In genomic region chr13:98541701-98542203, GRCh38 we compare ENCODE assay signal across 10 cellular contexts. TPM values are rescaled to one million over a fixed set of nuclear protein-coding genes. Genes with fewer than 3 reads are reported as not detected.
DNase-seq lines count a peak whose midpoint lies in the region; ATAC-seq and TF ChIP-seq lines count a peak whose summit lies in the region.
"Had no signal": no experiment of that assay in that cellular context is flagged by ENCODE, and none has a peak within 500 bp of the region (broad histone marks: within the 10 kb centered on the region; RNA-seq: fewer than 3 reads in every experiment).

No MANE protein-coding gene starts in this region.

- no peak for TF ChIP-seq POLR2A in lower leg skin (IDR thresholded peaks at IDR 0.05)

- WGBS in lower leg skin, 2 donors: 45 to 46% methylated on average over 10 of the region's 10 CpGs
- no CpG with 5 or more reads among the region's 10 CpGs for WGBS in mesendoderm (ENCODE audit: extremely low coverage, insufficient coverage, low lambda C conversion rate)

- peaks cover 4% of the 10 kb centered on the region for H3K36me3 Mint-ChIP-seq in activated T-cell treated with anti-CD3 and anti-CD28 coated beads, Interleukin-2, amount 50 U/mL, for 4 hours (ENCODE audit: insufficient read depth)
- H3K36me3 Mint-ChIP-seq in WTC11: no peaks in the 10 kb centered on the region
- peaks cover 38% of the 10 kb centered on the region for H3K36me3 Mint-ChIP-seq in stimulated activated naive CD8-positive, alpha-beta T cell treated with anti-CD3 and anti-CD28 coated beads, Interleukin-15, Interleukin-2, amounts not matched to agents 100 ng/mL and 50 ng/mL, for 24 hours (ENCODE audit: low read depth)

- no peak overlapping the region for H3K4ac ChIP-seq in mesendoderm (ENCODE audit: low read depth, low read length)

- intact Hi-C loops in lower leg skin (cut with DNase I; ENCODE audit: low total_unique reads): no loop called here

- POLR2A ChIA-PET in WTC11 (lab: Charles Lee): no interaction called here

- H3K23ac ChIP-seq in mesendoderm (ENCODE audit: low read length): no peak overlapping the region

- H3K36me3 ChIP-seq in mesendoderm (ENCODE audit: control insufficient read depth, insufficient read depth, low read length): no peaks in the 10 kb centered on the region

- H3K27me3 ChIP-seq in foreskin keratinocyte: no peaks in the 10 kb centered on the region
- no peaks in the 10 kb centered on the region for H3K27me3 ChIP-seq in mesendoderm (ENCODE audit: insufficient read depth, low read length, poor library complexity)

- H2AK5ac ChIP-seq in mesendoderm (ENCODE audit: low read length): no peak overlapping the region

- CTCF ChIA-PET in WTC11 (lab: Charles Lee): interaction anchor here (1.2 to 1.6 kb wide), 3 partner anchors 10 to 97 kb away, joined by 3 to 5 read pairs (median 4); no protein-coding TSS in a partner anchor

- no peak overlapping the region for H2BK5ac ChIP-seq in mesendoderm (ENCODE audit: low read length)

- H3K4me3 ChIP-seq in lower leg skin (ENCODE audit: low read depth, poor library complexity, severe bottlenecking) (no peak overlapping the region), mesendoderm (ENCODE audit: low read length) (no peak overlapping the region)

- no peak for DNase-seq in activated T-cell treated with anti-CD3 and anti-CD28 coated beads, Interleukin-2, amount 50 U/mL, for 4 hours
- no peak for DNase-seq in activated T-cell treated with anti-CD3 and anti-CD28 coated beads for 4 hours
- no peak for DNase-seq in WTC11 (ENCODE audit: low spot score)
- no peak for DNase-seq in foreskin keratinocyte
- DNase-seq in lower leg skin (ENCODE audit: low spot score in 2 of 2): no peak
- DNase-seq in mesendoderm: no peak
- DNase-seq: activated CD4-positive, alpha-beta T cell treated with anti-CD3 and anti-CD28 coated beads, Interleukin-2, amount 50 U/mL, for 48 hours; central memory CD4-positive, alpha-beta T cell had no signal

- H3K4me1 Mint-ChIP-seq in activated T-cell treated with anti-CD3 and anti-CD28 coated beads, Interleukin-2, amount 50 U/mL, for 4 hours (ENCODE audit: low read depth): peaks cover 94% of the 10 kb centered on the region
- peaks cover 81% of the 10 kb centered on the region for H3K4me1 Mint-ChIP-seq in WTC11
- peaks cover 96% of the 10 kb centered on the region for H3K4me1 Mint-ChIP-seq in stimulated activated naive CD8-positive, alpha-beta T cell treated with anti-CD3 and anti-CD28 coated beads, Interleukin-15, Interleukin-2, amounts not matched to agents 100 ng/mL and 50 ng/mL, for 24 hours (ENCODE audit: low read depth)

- H3K27ac ChIP-seq in foreskin keratinocyte (no peak overlapping the region), mesendoderm (ENCODE audit: low read depth, low read length) (no peak overlapping the region)

- no peaks in the 10 kb centered on the region for H3K9me3 Mint-ChIP-seq in activated T-cell treated with anti-CD3 and anti-CD28 coated beads, Interleukin-2, amount 50 U/mL, for 4 hours
- no peaks in the 10 kb centered on the region for H3K9me3 Mint-ChIP-seq in WTC11
- no peaks in the 10 kb centered on the region for H3K9me3 Mint-ChIP-seq in stimulated activated naive CD8-positive, alpha-beta T cell treated with anti-CD3 and anti-CD28 coated beads, Interleukin-15, Interleukin-2, amounts not matched to agents 100 ng/mL and 50 ng/mL, for 24 hours

- no peak overlapping the region for H4K5ac ChIP-seq in mesendoderm (ENCODE audit: low read length)

- peak overlapping the region; percentile 11 for H3K4me3 Mint-ChIP-seq in activated T-cell treated with anti-CD3 and anti-CD28 coated beads, Interleukin-2, amount 50 U/mL, for 4 hours
- no peak overlapping the region for H3K4me3 Mint-ChIP-seq in WTC11
- peak overlapping the region; percentile 36 for H3K4me3 Mint-ChIP-seq in stimulated activated naive CD8-positive, alpha-beta T cell treated with anti-CD3 and anti-CD28 coated beads, Interleukin-15, Interleukin-2, amounts not matched to agents 100 ng/mL and 50 ng/mL, for 24 hours

- no peak overlapping the region for H3K18ac ChIP-seq in mesendoderm (ENCODE audit: low read length)

- peak overlapping the region; percentile 42; the same call in 1 of the 2 replicates for H3K27ac Mint-ChIP-seq in WTC11
- peak overlapping the region; percentile 75 for H3K27ac Mint-ChIP-seq in stimulated activated naive CD8-positive, alpha-beta T cell treated with anti-CD3 and anti-CD28 coated beads, Interleukin-15, Interleukin-2, amounts not matched to agents 100 ng/mL and 50 ng/mL, for 24 hours

- no peaks in the 10 kb centered on the region for H3K27me3 Mint-ChIP-seq in activated T-cell treated with anti-CD3 and anti-CD28 coated beads, Interleukin-2, amount 50 U/mL, for 4 hours (ENCODE audit: low read depth)
- H3K27me3 Mint-ChIP-seq in WTC11 (ENCODE audit: low read depth): no peaks in the 10 kb centered on the region
- H3K27me3 Mint-ChIP-seq in stimulated activated naive CD8-positive, alpha-beta T cell treated with anti-CD3 and anti-CD28 coated beads, Interleukin-15, Interleukin-2, amounts not matched to agents 100 ng/mL and 50 ng/mL, for 24 hours: no peaks in the 10 kb centered on the region

- H3K79me2 ChIP-seq in mesendoderm (ENCODE audit: control insufficient read depth, insufficient read depth, low read length): peaks cover 89% of the 10 kb centered on the region

- H2BK15ac ChIP-seq in mesendoderm (replicated peaks; ENCODE audit: low read depth): no peak overlapping the region

- H3K4me1 ChIP-seq in foreskin keratinocyte: peaks cover 14% of the 10 kb centered on the region
- peaks cover 10% of the 10 kb centered on the region for H3K4me1 ChIP-seq in mesendoderm (ENCODE audit: control insufficient read depth, low read depth, low read length)

- H3K79me1 ChIP-seq in mesendoderm (ENCODE audit: low read length): peaks cover 43% of the 10 kb centered on the region

- no peak overlapping the region for H4K8ac ChIP-seq in mesendoderm (ENCODE audit: low read depth, low read length)

- no peak overlapping the region for H3K56ac ChIP-seq in mesendoderm (ENCODE audit: low read length)

- no peak overlapping the region for H2BK120ac ChIP-seq in mesendoderm (ENCODE audit: low read depth, low read length)

- H3K4me2 ChIP-seq in mesendoderm (ENCODE audit: low read length): no peak overlapping the region

- no peak for ATAC-seq in activated T-cell treated with anti-CD3 and anti-CD28 coated beads, Interleukin-2, amount 50 U/mL, for 4 hours
- ATAC-seq in WTC11: no peak
- ATAC-seq in foreskin keratinocyte: peak; percentile 41
- ATAC-seq in GM21529 (IDR thresholded peaks at IDR 0.05; ENCODE audit: unreplicated experiment): no peak

- TF ChIP-seq CTCF in WTC11 (IDR thresholded peaks at IDR 0.05) (no peak), foreskin keratinocyte (conservative IDR thresholded peaks at IDR 0.05) (no peak), lower leg skin (IDR thresholded peaks at IDR 0.05) (no peak)

- no peak overlapping the region for H3K9ac ChIP-seq in mesendoderm (ENCODE audit: low read length)

TF ChIP-seq in WTC11, 78 proteins besides CTCF, POLR2A, EP300 and RAD21 (continues in another document):
- TF ChIP-seq FOXJ3 (CRISPR knock-in tag; IDR thresholded peaks at IDR 0.05; ENCODE audit: borderline replicate concordance) (no peak), E2F5 (CRISPR knock-in tag; IDR thresholded peaks at IDR 0.05) (no peak), ZNF219 (CRISPR knock-in tag; IDR thresholded peaks at IDR 0.05; ENCODE audit: borderline replicate concordance) (no peak), ZNF138 (CRISPR knock-in tag; conservative IDR thresholded peaks at IDR 0.05) (no peak), ZNF423 (CRISPR knock-in tag; IDR thresholded peaks at IDR 0.05) (no peak), GABPB1 (CRISPR knock-in tag; IDR thresholded peaks at IDR 0.05) (no peak), JAZF1 (CRISPR knock-in tag; IDR thresholded peaks at IDR 0.05) (no peak), JUN (CRISPR knock-in tag; IDR thresholded peaks at IDR 0.05) (no peak)
- TF ChIP-seq, protein P1, sequence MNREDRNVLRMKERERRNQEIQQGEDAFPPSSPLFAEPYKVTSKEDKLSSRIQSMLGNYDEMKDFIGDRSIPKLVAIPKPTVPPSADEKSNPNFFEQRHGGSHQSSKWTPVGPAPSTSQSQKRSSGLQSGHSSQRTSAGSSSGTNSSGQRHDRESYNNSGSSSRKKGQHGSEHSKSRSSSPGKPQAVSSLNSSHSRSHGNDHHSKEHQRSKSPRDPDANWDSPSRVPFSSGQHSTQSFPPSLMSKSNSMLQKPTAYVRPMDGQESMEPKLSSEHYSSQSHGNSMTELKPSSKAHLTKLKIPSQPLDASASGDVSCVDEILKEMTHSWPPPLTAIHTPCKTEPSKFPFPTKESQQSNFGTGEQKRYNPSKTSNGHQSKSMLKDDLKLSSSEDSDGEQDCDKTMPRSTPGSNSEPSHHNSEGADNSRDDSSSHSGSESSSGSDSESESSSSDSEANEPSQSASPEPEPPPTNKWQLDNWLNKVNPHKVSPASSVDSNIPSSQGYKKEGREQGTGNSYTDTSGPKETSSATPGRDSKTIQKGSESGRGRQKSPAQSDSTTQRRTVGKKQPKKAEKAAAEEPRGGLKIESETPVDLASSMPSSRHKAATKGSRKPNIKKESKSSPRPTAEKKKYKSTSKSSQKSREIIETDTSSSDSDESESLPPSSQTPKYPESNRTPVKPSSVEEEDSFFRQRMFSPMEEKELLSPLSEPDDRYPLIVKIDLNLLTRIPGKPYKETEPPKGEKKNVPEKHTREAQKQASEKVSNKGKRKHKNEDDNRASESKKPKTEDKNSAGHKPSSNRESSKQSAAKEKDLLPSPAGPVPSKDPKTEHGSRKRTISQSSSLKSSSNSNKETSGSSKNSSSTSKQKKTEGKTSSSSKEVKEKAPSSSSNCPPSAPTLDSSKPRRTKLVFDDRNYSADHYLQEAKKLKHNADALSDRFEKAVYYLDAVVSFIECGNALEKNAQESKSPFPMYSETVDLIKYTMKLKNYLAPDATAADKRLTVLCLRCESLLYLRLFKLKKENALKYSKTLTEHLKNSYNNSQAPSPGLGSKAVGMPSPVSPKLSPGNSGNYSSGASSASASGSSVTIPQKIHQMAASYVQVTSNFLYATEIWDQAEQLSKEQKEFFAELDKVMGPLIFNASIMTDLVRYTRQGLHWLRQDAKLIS (CRISPR knock-in tag; IDR thresholded peaks at IDR 0.05; ENCODE audit: borderline replicate concordance): no peak

RNA-seq across cellular contexts. Expression of gene STK24, which starts 35.2 kb away (rescaled TPM):
- 100 to 1,000 TPM; 135 to 152 (median 142) TPM for total RNA-seq in activated T-cell treated with anti-CD3 and anti-CD28 coated beads, Interleukin-2, amount 50 U/mL, for 4 hours
- total RNA-seq in WTC11 (2021) (122 to 138 TPM (median 134 TPM) in 3 replicates), foreskin keratinocyte (123 and 130 TPM in 2 replicates), lower leg skin (100 to 1,000 TPM; 212 to 281 (median 266) TPM)
- 93.2 and 103 TPM in 2 replicates for polyA plus RNA-seq in foreskin keratinocyte
- 143 TPM for polyA plus RNA-seq in mesendoderm (2013, experiment 1 of 2)
- polyA plus RNA-seq in mesendoderm (2013, experiment 2 of 2): 145 TPM
